Comparison of ENCODE assay signal across 8 cellular contexts in the genomic region with DNA sequence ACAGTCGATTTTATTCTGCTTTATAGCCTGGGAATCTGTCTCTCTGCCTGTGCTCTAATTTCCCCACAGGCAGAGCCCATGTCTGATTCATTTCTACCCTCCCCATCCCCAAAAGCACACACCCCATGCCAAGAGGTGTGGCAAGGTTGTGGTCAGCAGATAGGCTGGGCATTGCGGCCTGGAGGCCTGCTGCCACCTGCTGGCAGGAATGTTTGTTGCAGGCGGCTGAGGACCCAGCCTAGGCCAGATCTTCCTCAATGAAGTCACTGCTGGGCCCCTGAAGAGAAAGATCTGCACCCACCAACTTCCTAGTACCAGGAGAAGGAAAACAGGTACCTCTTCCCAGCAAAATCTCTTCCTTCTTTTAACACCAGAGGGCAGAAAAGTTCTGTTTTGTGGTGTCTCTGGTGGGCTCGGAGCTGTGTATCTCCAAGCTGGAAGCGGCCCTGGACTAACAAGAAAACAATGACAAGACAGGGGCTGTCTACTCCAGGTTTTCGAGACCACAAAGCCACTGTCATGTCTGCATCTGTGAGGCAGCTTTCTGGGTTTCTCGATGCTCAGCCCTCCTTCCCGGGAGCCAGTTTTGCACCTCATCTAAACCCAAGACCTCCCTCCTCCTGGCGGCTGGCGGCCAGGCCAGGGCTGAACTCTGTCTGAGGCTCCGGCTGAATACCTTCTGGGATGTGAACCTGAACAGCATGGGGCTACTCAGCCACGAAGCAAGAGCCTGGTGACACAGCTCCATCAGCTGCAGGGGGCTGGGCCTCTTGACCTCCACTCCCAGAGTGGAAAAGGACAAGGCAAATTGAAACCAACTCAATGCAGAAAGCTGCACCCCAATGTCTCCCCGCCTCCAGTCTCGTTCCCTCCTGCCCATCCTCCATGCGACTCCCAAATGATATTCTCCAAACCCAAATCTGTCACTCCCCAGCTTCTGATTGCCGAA. TPM values are rescaled to one million over a fixed set of nuclear protein-coding genes. Genes with fewer than 3 reads are reported as not detected.
DNase-seq lines count a peak whose midpoint lies in the region; ATAC-seq and TF ChIP-seq lines count a peak whose summit lies in the region.

No MANE protein-coding gene starts in this region.

- TF ChIP-seq POLR2A in NB4 (IDR thresholded peaks at IDR 0.05; ENCODE audit: extremely low read depth, insufficient read length): no peak

- TF ChIP-seq CTCF in NB4 (IDR thresholded peaks at IDR 0.05; ENCODE audit: low read depth, low read length) (peak; percentile 89), endodermal cell (conservative IDR thresholded peaks at IDR 0.05) (peak; percentile 100)

- no peak overlapping the region for H3K27ac ChIP-seq in CD8-positive, alpha-beta memory T cell (ENCODE audit: low read depth, low read length)
- H3K27ac ChIP-seq in endodermal cell (ENCODE audit: low read depth, low read length): no peak overlapping the region

- H3K4me1 Mint-ChIP-seq in CD8-positive, alpha-beta memory T cell: peaks cover 25 to 39% (median 28%) of the 10 kb centered on the region in 3 donors
- H3K4me1 Mint-ChIP-seq in activated CD8-positive, alpha-beta T cell treated with anti-CD3 and anti-CD28 coated beads, Interleukin-2, amount 10 ng/mL, durations not matched to agents 7 days and 5 days (ENCODE audit: low read depth): peaks cover 19% of the 10 kb centered on the region
- peaks cover 38% of the 10 kb centered on the region for H3K4me1 Mint-ChIP-seq in endodermal cell

- no peak overlapping the region for H3K9ac ChIP-seq in endodermal cell (ENCODE audit: extremely low read depth, low read length, poor library complexity, severe bottlenecking)

- POLR2A ChIA-PET in CD8-positive, alpha-beta memory T cell (lab: Charles Lee): no interaction called here
- POLR2A ChIA-PET in activated CD8-positive, alpha-beta T cell treated with anti-CD3 and anti-CD28 coated beads, Interleukin-2, amount 10 ng/mL, durations not matched to agents 7 days and 5 days (lab: Charles Lee): interaction anchor here (0.6 kb wide), 1 partner anchor 305 kb away, joined by 3 read pairs; no protein-coding TSS in a partner anchor

- peaks cover 9% of the 10 kb centered on the region for H3K4me1 ChIP-seq in CD8-positive, alpha-beta memory T cell (ENCODE audit: insufficient read depth, low read length)
- H3K4me1 ChIP-seq in endodermal cell (ENCODE audit: control insufficient read depth, insufficient read depth, low read length): peaks cover 18% of the 10 kb centered on the region

- ATAC-seq in GM21423 (IDR thresholded peaks at IDR 0.05; ENCODE audit: unreplicated experiment) (peak; percentile 55), GM21526 (IDR thresholded peaks at IDR 0.05; ENCODE audit: low FRiP score, unreplicated experiment) (no peak)
- peak; percentile 77 for ATAC-seq in activated CD8-positive, alpha-beta T cell treated with anti-CD3 and anti-CD28 coated beads, Interleukin-2, amount 10 ng/mL, durations not matched to agents 7 days and 5 days

- H3K27me3 ChIP-seq in CD8-positive, alpha-beta memory T cell (ENCODE audit: insufficient read depth, low read length, poor library complexity, severe bottlenecking): no peaks in the 10 kb centered on the region
- H3K27me3 ChIP-seq in endodermal cell (ENCODE audit: control insufficient read depth, insufficient read depth, low read length, poor library complexity, severe bottlenecking): peaks cover 21% of the 10 kb centered on the region

- H3K36me3 Mint-ChIP-seq in CD8-positive, alpha-beta memory T cell: peaks cover 0 to 16% (median 5%) of the 10 kb centered on the region in 3 donors
- H3K36me3 Mint-ChIP-seq in activated CD8-positive, alpha-beta T cell treated with anti-CD3 and anti-CD28 coated beads, Interleukin-2, amount 10 ng/mL, durations not matched to agents 7 days and 5 days (ENCODE audit: low read depth): no peaks in the 10 kb centered on the region
- peaks cover 38% of the 10 kb centered on the region for H3K36me3 Mint-ChIP-seq in endodermal cell (ENCODE audit: low read depth)

- H3K27me3 Mint-ChIP-seq in CD8-positive, alpha-beta memory T cell: no peaks in the 10 kb centered on the region
- H3K27me3 Mint-ChIP-seq in activated CD8-positive, alpha-beta T cell treated with anti-CD3 and anti-CD28 coated beads, Interleukin-2, amount 10 ng/mL, durations not matched to agents 7 days and 5 days (ENCODE audit: low read depth): no peaks in the 10 kb centered on the region
- H3K27me3 Mint-ChIP-seq in endodermal cell (ENCODE audit: insufficient read depth): peaks cover 20% of the 10 kb centered on the region

- WGBS in endodermal cell (ENCODE audit: insufficient coverage in 1 of 2, insufficient read length in 1 of 2), 2 experiments: 69 to 74% methylated on average over 10 to 16 of the region's 16 CpGs

- H3K4me3 Mint-ChIP-seq in CD8-positive, alpha-beta memory T cell: no peak overlapping the region
- no peak overlapping the region for H3K4me3 Mint-ChIP-seq in activated CD8-positive, alpha-beta T cell treated with anti-CD3 and anti-CD28 coated beads, Interleukin-2, amount 10 ng/mL, durations not matched to agents 7 days and 5 days
- H3K4me3 Mint-ChIP-seq in endodermal cell: peak overlapping the region; percentile 15

- CTCF ChIA-PET in CD8-positive, alpha-beta memory T cell (lab: Charles Lee): interaction anchor here (0.8 to 1.9 kb wide), 7 partner anchors 13 to 476 kb away, joined by 3 to 7 read pairs (median 4); partner anchors contain the start of gene GALNT12
- CTCF ChIA-PET in activated CD8-positive, alpha-beta T cell treated with anti-CD3 and anti-CD28 coated beads, Interleukin-2, amount 10 ng/mL, durations not matched to agents 7 days and 5 days (lab: Charles Lee): interaction anchor here (0.6 to 3.4 kb wide), 9 partner anchors 13 to 1136 kb away, joined by 3 to 25 read pairs (median 4); partner anchors contain the start of gene GALNT12

- peak overlapping the region in 1 of 8 donors; percentile 75 for H3K27ac Mint-ChIP-seq in CD8-positive, alpha-beta memory T cell
- no peak overlapping the region for H3K27ac Mint-ChIP-seq in activated CD8-positive, alpha-beta T cell treated with anti-CD3 and anti-CD28 coated beads, Interleukin-2, amount 10 ng/mL, durations not matched to agents 7 days and 5 days
- peak overlapping the region; percentile 93 for H3K27ac Mint-ChIP-seq in endodermal cell

- no peaks in the 10 kb centered on the region for H3K9me3 Mint-ChIP-seq in CD8-positive, alpha-beta memory T cell
- H3K9me3 Mint-ChIP-seq in activated CD8-positive, alpha-beta T cell treated with anti-CD3 and anti-CD28 coated beads, Interleukin-2, amount 10 ng/mL, durations not matched to agents 7 days and 5 days (ENCODE audit: insufficient read depth): no peaks in the 10 kb centered on the region
- no peaks in the 10 kb centered on the region for H3K9me3 Mint-ChIP-seq in endodermal cell

- DNase-seq in CD8-positive, alpha-beta memory T cell: peak; percentile 34 to 61 (median 43)
- DNase-seq in NB4 (ENCODE audit: low read depth) (peak; percentile 84), endodermal cell (peak; percentile 96), medulla oblongata (ENCODE audit: extremely low spot score) (peak; percentile 84)
- DNase-seq in activated CD8-positive, alpha-beta T cell treated with anti-CD3 and anti-CD28 coated beads, Interleukin-2, amount 10 ng/mL, durations not matched to agents 7 days and 5 days: peak; percentile 68
- peak; percentile 38 for DNase-seq in stimulated activated CD8-positive, alpha-beta memory T cell treated with anti-CD3 and anti-CD28 coated beads, Interleukin-7, amount 100 ng/mL, for 24 hours (ENCODE audit: low read depth)

- no peaks in the 10 kb centered on the region for H3K9me3 ChIP-seq in CD8-positive, alpha-beta memory T cell (ENCODE audit: low read length)
- no peaks in the 10 kb centered on the region for H3K9me3 ChIP-seq in endodermal cell (ENCODE audit: control insufficient read depth, low read length)

- H3K4me3 ChIP-seq in CD8-positive, alpha-beta memory T cell (ENCODE audit: low read length): no peak overlapping the region
- H3K4me3 ChIP-seq in NB4 (ENCODE audit: low read depth, low read length): no peak overlapping the region
- no peak overlapping the region for H3K4me3 ChIP-seq in endodermal cell (ENCODE audit: low read length)

- no peaks in the 10 kb centered on the region for H3K36me3 ChIP-seq in CD8-positive, alpha-beta memory T cell (ENCODE audit: insufficient read depth, low read length)
- peaks cover 28% of the 10 kb centered on the region for H3K36me3 ChIP-seq in endodermal cell (ENCODE audit: control insufficient read depth, insufficient read depth, low read length)

RNA-seq across cellular contexts. Expression of gene ANKS6, which starts 4.9 kb away (rescaled TPM):
- total RNA-seq in CD8-positive, alpha-beta memory T cell: 10 to 100 TPM; 16.8 to 17.5 TPM
- polyA plus RNA-seq in CD8-positive, alpha-beta memory T cell: 9.0 TPM
- total RNA-seq in activated CD8-positive, alpha-beta T cell treated with anti-CD3 and anti-CD28 coated beads, Interleukin-2, amount 10 ng/mL, durations not matched to agents 7 days and 5 days: 1 to 10 TPM; 3.8 to 5.8 TPM
- total RNA-seq in endodermal cell: 10 to 100 TPM; 41.7 to 55.2 TPM
- 28.1 TPM for polyA plus RNA-seq in endodermal cell (2013, experiment 1 of 2)
- polyA plus RNA-seq in endodermal cell (2013, experiment 2 of 2): 26.3 TPM

RNA-seq across cellular contexts. Expression of gene GALNT12, which starts 16.0 kb away (rescaled TPM):
- total RNA-seq in CD8-positive, alpha-beta memory T cell: 1 to 10 TPM; 4.7 to 4.9 TPM
- polyA plus RNA-seq in CD8-positive, alpha-beta memory T cell: 5.2 TPM
- total RNA-seq in activated CD8-positive, alpha-beta T cell treated with anti-CD3 and anti-CD28 coated beads, Interleukin-2, amount 10 ng/mL, durations not matched to agents 7 days and 5 days: 1 to 10 TPM; 7.9 to 8.8 TPM
- 10 to 100 TPM; 24.0 to 56.3 TPM for total RNA-seq in endodermal cell
- polyA plus RNA-seq in endodermal cell (2013, experiment 1 of 2): 14.2 TPM
- polyA plus RNA-seq in endodermal cell (2013, experiment 2 of 2): 13.1 TPM

Comparison
In these comparisons a context has a peak if more than half of its experiments do, and no peak if none do; other contexts are left out.
1. DNase-seq: peak in every context shown above with its lines; median percentile 96 in endodermal cell; 84 in NB4; 84 in medulla oblongata; 68 in activated CD8-positive, alpha-beta T cell treated with anti-CD3 and anti-CD28 coated beads, Interleukin-2, amount 10 ng/mL, durations not matched to agents 7 days and 5 days; 43 in CD8-positive, alpha-beta memory T cell; 38 in stimulated activated CD8-positive, alpha-beta memory T cell treated with anti-CD3 and anti-CD28 coated beads, Interleukin-7, amount 100 ng/mL, for 24 hours.